In genomic region chr21:17610862-17611261, GRCh38 we compare ENCODE assay signal across 8 cellular contexts. TPM values are rescaled to one million over a fixed set of nuclear protein-coding genes. Genes with fewer than 3 reads are reported as not detected.
DNase-seq lines count a peak whose midpoint lies in the region; ATAC-seq and FAIRE-seq lines count a peak whose summit lies in the region.

No MANE protein-coding gene starts in this region.

- FAIRE-seq in small intestine (lab: Jason Lieb, UNC) = no peak

- no peak for ATAC-seq in activated T-cell treated with anti-CD3 and anti-CD28 coated beads, Interleukin-2, amount 50 U/mL, for 4 hours
- ATAC-seq in left ventricle myocardium superior (no peak), HG03135 (IDR thresholded peaks at IDR 0.05; ENCODE audit: unreplicated experiment) (no peak), GM19035 (IDR thresholded peaks at IDR 0.05; ENCODE audit: unreplicated experiment) (no peak)

- no peak for DNase-seq in activated T-cell treated with anti-CD3 and anti-CD28 coated beads, Interleukin-2, amount 50 U/mL, for 4 hours
- no peak for DNase-seq in activated T-cell treated with anti-CD3 and anti-CD28 coated beads, Interleukin-2, amount 50 U/mL, for 1 hour
- no peak for DNase-seq in activated CD4-positive, alpha-beta memory T cell treated with anti-CD3 and anti-CD28 coated beads for 36 hours
- peak; percentile 28 for DNase-seq in left ventricle myocardium superior
- DNase-seq in small intestine = peak; percentile 24
- no peak for DNase-seq in stimulated activated naive CD4-positive, alpha-beta T cell treated with Interleukin-2 at 50 U/mL for 16 hours (lab: John Stamatoyannopoulos, UW)

- H3K4me1 ChIP-seq in small intestine (ENCODE audit: control insufficient read depth in 2 of 2, insufficient read depth in 1 of 2, low read depth in 1 of 2, low read length in 1 of 2) = peaks cover 2 to 7% of the 10 kb centered on the region in 2 donors

- 4 to 24% (median 13%) methylated on average over 9 of the region's 9 CpGs for WGBS in small intestine, 3 donors

- H3K27me3 ChIP-seq in small intestine (ENCODE audit: control insufficient read depth in 2 of 2, insufficient read depth in 2 of 2, low read length in 2 of 2) = no peaks in the 10 kb centered on the region

- H3K27me3 Mint-ChIP-seq in activated T-cell treated with anti-CD3 and anti-CD28 coated beads, Interleukin-2, amount 50 U/mL, for 4 hours (ENCODE audit: low read depth) = no peaks in the 10 kb centered on the region
- H3K27me3 Mint-ChIP-seq in activated CD4-positive, alpha-beta memory T cell treated with anti-CD3 and anti-CD28 coated beads for 36 hours = no peaks in the 10 kb centered on the region

- intact Hi-C loops in activated CD4-positive, alpha-beta memory T cell treated with anti-CD3 and anti-CD28 coated beads for 36 hours (cut with micrococcal nuclease) = loop anchor here (1.0 to 5.0 kb wide), 6 partner anchors 14 to 1879 kb away; partner anchors contain the start of gene CXADR
- intact Hi-C loops in left ventricle myocardium superior (cut with micrococcal nuclease) = no loop called here

- peaks cover 13% of the 10 kb centered on the region for H3K36me3 Mint-ChIP-seq in activated T-cell treated with anti-CD3 and anti-CD28 coated beads, Interleukin-2, amount 50 U/mL, for 4 hours (ENCODE audit: insufficient read depth)
- H3K36me3 Mint-ChIP-seq in activated CD4-positive, alpha-beta memory T cell treated with anti-CD3 and anti-CD28 coated beads for 36 hours = peaks cover 29% of the 10 kb centered on the region

- CTCF ChIA-PET in activated CD4-positive, alpha-beta memory T cell treated with anti-CD3 and anti-CD28 coated beads for 36 hours (lab: Charles Lee) = no interaction called here

- H3K9me3 Mint-ChIP-seq in activated T-cell treated with anti-CD3 and anti-CD28 coated beads, Interleukin-2, amount 50 U/mL, for 4 hours = no peaks in the 10 kb centered on the region
- no peaks in the 10 kb centered on the region for H3K9me3 Mint-ChIP-seq in activated CD4-positive, alpha-beta memory T cell treated with anti-CD3 and anti-CD28 coated beads for 36 hours

- peaks cover 30% of the 10 kb centered on the region for H3K4me1 Mint-ChIP-seq in activated T-cell treated with anti-CD3 and anti-CD28 coated beads, Interleukin-2, amount 50 U/mL, for 4 hours (ENCODE audit: low read depth)
- peaks cover 30% of the 10 kb centered on the region for H3K4me1 Mint-ChIP-seq in activated CD4-positive, alpha-beta memory T cell treated with anti-CD3 and anti-CD28 coated beads for 36 hours (ENCODE audit: low read depth)

- peak overlapping the region; percentile 86 for H3K4me3 Mint-ChIP-seq in activated T-cell treated with anti-CD3 and anti-CD28 coated beads, Interleukin-2, amount 50 U/mL, for 4 hours
- H3K4me3 Mint-ChIP-seq in activated CD4-positive, alpha-beta memory T cell treated with anti-CD3 and anti-CD28 coated beads for 36 hours = peak overlapping the region; percentile 95

- peak overlapping the region; percentile 65 to 98 for H3K27ac ChIP-seq in small intestine (ENCODE audit: low read depth in 1 of 2, low read length in 1 of 2)

- H3K27ac Mint-ChIP-seq in activated CD4-positive, alpha-beta memory T cell treated with anti-CD3 and anti-CD28 coated beads for 36 hours = peak overlapping the region; percentile 95

- H3K4me3 ChIP-seq in small intestine (ENCODE audit: low read depth in 1 of 2, low read length in 2 of 2) = peak overlapping the region in 1 of 2 donors; percentile 76

- peaks cover 0 to 6% of the 10 kb centered on the region in 2 donors for H3K36me3 ChIP-seq in small intestine (ENCODE audit: control insufficient read depth in 2 of 2, insufficient read depth in 2 of 2, low read length in 2 of 2)

- POLR2A ChIA-PET in activated CD4-positive, alpha-beta memory T cell treated with anti-CD3 and anti-CD28 coated beads for 36 hours (lab: Charles Lee) = interaction anchor here (0.6 to 1.8 kb wide), 2 partner anchors 26 to 207 kb away, joined by 3 to 6 read pairs; no protein-coding TSS in a partner anchor

- no peaks in the 10 kb centered on the region for H3K9me3 ChIP-seq in small intestine (ENCODE audit: control insufficient read depth, low read depth)

RNA-seq across cellular contexts. Expression of gene BTG3, which starts 1.8 kb away (rescaled TPM):
- 10 to 100 TPM; 32.8 to 38.8 (median 33.0) TPM for total RNA-seq in activated T-cell treated with anti-CD3 and anti-CD28 coated beads, Interleukin-2, amount 50 U/mL, for 4 hours
- total RNA-seq in activated CD4-positive, alpha-beta memory T cell treated with anti-CD3 and anti-CD28 coated beads for 36 hours = 10 to 100 TPM; 43.4 to 44.1 TPM
- total RNA-seq in left ventricle myocardium superior = 5.5 TPM
- polyA plus RNA-seq in small intestine = 10 to 100 TPM in 1 of 3 donors, 1 to 10 TPM in 2; 4.7 to 14.9 (median 6.8) TPM

Comparison
In these comparisons a context has a peak if more than half of its experiments do, and no peak if none do; other contexts are left out.
1. DNase-seq: peak in left ventricle myocardium superior (single experiment) and small intestine (single experiment); none in activated T-cell treated with anti-CD3 and anti-CD28 coated beads, Interleukin-2, amount 50 U/mL, for 4 hours (single experiment), activated T-cell treated with anti-CD3 and anti-CD28 coated beads, Interleukin-2, amount 50 U/mL, for 1 hour (single experiment), activated CD4-positive, alpha-beta memory T cell treated with anti-CD3 and anti-CD28 coated beads for 36 hours (single experiment) and stimulated activated naive CD4-positive, alpha-beta T cell treated with Interleukin-2 at 50 U/mL for 16 hours (single experiment).